Comparison of ENCODE assay signal across 8 cellular contexts in the genomic region with DNA sequence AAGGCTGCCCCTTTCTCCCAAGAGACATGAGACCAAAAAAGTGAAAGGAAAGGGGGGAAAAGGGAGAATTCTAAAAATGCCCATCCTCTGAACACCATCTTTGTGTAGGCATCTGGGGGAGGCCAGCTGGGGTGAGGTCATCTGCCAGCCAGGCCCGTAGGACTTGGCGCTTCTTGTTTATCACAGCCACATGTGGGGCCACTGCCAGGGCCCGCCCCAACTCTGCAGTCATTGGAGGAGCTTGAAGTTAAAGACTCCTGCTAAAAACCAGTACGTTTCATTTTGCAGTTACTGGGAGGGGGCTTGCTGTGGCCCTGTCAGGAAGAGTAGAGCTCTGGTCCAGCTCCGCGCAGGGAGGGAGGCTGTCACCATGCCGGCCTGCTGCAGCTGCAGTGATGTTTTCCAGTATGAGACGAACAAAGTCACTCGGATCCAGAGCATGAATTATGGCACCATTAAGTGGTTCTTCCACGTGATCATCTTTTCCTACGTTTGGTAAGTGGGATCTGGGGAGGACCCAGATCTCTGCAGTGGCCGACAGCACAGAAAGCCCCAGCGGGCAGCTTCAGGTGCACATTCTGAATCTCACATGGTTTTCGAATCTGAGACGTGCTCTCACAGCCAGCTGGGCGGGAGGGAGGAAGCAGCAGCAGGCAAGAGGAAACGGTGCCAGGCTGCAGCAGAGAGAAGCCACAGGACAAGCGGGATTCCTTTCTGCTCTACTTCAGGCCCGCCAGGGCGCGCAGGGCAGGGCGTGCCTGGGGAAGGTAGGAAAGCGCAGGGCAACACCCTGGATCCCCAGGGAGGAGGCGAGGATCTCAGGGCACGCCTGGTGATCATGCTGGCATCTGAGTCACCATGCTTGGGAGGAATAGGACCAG. TPM values are rescaled to one million over a fixed set of nuclear protein-coding genes. Genes with fewer than 3 reads are reported as not detected.
DNase-seq lines count a peak whose midpoint lies in the region; ATAC-seq and TF ChIP-seq lines count a peak whose summit lies in the region.

A gene (plus strand): TSS at position 276 of the 881 bp plus-strand sequence. CDS start 95 bp downstream, at position 371.

- DNase-seq in CD1c-positive myeloid dendritic cell (ENCODE audit: extremely low spot score), result peak; percentile 85
- peak; percentile 80 for DNase-seq in NCI-H2196 (lab: John Stamatoyannopoulos, UW; ENCODE audit: unreplicated experiment)
- peak; percentile 23 for DNase-seq in activated CD4-positive, alpha-beta T cell treated with anti-CD3 and anti-CD28 coated beads, Interleukin-2, amount 50 U/mL, for 1 hour
- DNase-seq in effector CD8-positive, alpha-beta T cell (lab: John Stamatoyannopoulos, UW), result peak; percentile 7
- peak; percentile 84 to 96 for DNase-seq in lower leg skin (ENCODE audit: low spot score in 2 of 2)
- DNase-seq in stimulated activated CD8-positive, alpha-beta memory T cell treated with anti-CD3 and anti-CD28 coated beads, Interleukin-15, amount 100 ng/mL, for 1 hour (ENCODE audit: low read depth), result peak; percentile 8

- no peak for TF ChIP-seq POLR2A in lower leg skin (IDR thresholded peaks at IDR 0.05)

- TF ChIP-seq CTCF in lower leg skin (IDR thresholded peaks at IDR 0.05), result no peak

- ATAC-seq in GM21825 (IDR thresholded peaks at IDR 0.05; ENCODE audit: unreplicated experiment), result peak; percentile 34
- ATAC-seq in HG02852 (IDR thresholded peaks at IDR 0.05; ENCODE audit: unreplicated experiment), result no peak

- H3K4me3 ChIP-seq in lower leg skin (ENCODE audit: low read depth, poor library complexity, severe bottlenecking), result peak within 1 kb of the TSS; percentile 8

- intact Hi-C loops in lower leg skin (cut with DNase I; ENCODE audit: low total_unique reads), result no loop called here

- 1 to 3% methylated on average over 19 to 25 of the region's 25 CpGs for WGBS in lower leg skin, 2 donors

RNA-seq across cellular contexts. Expression of the gene that starts here (rescaled TPM):
- total RNA-seq in lower leg skin, result 10 to 100 TPM in 3 of 4 donors, 1 to 10 TPM in 1; 9.8 to 38.6 (median 24.4) TPM

Comparison
In these comparisons a context has a peak if more than half of its experiments do, and no peak if none do; other contexts are left out.
1. DNase-seq: peak in every context shown above with its lines; median percentile 90 in lower leg skin; 85 in CD1c-positive myeloid dendritic cell; 80 in NCI-H2196; 23 in activated CD4-positive, alpha-beta T cell treated with anti-CD3 and anti-CD28 coated beads, Interleukin-2, amount 50 U/mL, for 1 hour; 8 in stimulated activated CD8-positive, alpha-beta memory T cell treated with anti-CD3 and anti-CD28 coated beads, Interleukin-15, amount 100 ng/mL, for 1 hour; 7 in effector CD8-positive, alpha-beta T cell.